In the genomic region with DNA sequence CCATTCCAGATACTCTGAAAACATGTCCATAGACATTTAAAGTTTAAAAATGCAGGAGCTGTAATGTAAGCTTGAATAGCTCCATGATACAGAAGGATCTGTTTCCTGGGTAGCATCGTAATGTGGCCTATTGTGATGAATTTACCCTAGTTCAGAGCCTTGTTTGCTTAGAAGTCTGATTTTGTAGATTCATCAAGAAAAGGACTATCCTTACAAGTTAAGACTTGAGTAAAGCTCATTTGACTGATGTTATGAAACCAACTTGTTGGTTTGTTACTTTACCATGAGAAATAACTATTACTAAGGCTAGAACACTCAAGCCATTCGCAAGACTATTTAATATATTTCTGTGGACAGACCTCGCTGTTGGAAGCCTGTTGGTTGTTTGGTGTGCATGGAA, we compare ENCODE assay signal across 24 cellular contexts. TPM values are rescaled to one million over a fixed set of nuclear protein-coding genes. Genes with fewer than 3 reads are reported as not detected.
DNase-seq lines count a peak whose midpoint lies in the region; ATAC-seq and TF ChIP-seq lines count a peak whose summit lies in the region.
"Had no signal": no experiment of that assay in that cellular context is flagged by ENCODE, and none has a peak within 500 bp of the region (broad histone marks: within the 10 kb centered on the region; RNA-seq: fewer than 3 reads in every experiment).

No MANE protein-coding gene starts in this region.

- H3K4me1 ChIP-seq in neural progenitor cell (no peaks in the 10 kb centered on the region), gastrocnemius medialis (peaks cover 9 to 18% of the 10 kb centered on the region in 2 donors)
- H3K4me1 ChIP-seq: A549, BE2C had no signal

- H3K4me1 Mint-ChIP-seq in brain: peaks cover 14% of the 10 kb centered on the region
- no peaks in the 10 kb centered on the region for H3K4me1 Mint-ChIP-seq in neural progenitor cell
- H3K4me1 Mint-ChIP-seq in HFFc6 (ENCODE audit: low read depth): peaks cover 6% of the 10 kb centered on the region; the same call in 1 of the 2 replicates
- H3K4me1 Mint-ChIP-seq: CD8-positive, alpha-beta memory T cell; H9 had no signal

- H3K27ac ChIP-seq in neural progenitor cell: peak overlapping the region; percentile 5
- H3K27ac ChIP-seq in gastrocnemius medialis: peak overlapping the region; percentile 34 to 89 (median 77)
- H3K27ac ChIP-seq: A549; BLaER1 treated with 17β-estradiol and CSF1 and Interleukin-3, amounts not matched to agents 10 nM and 100 nM; GM23248 had no signal

- H3K79me2 ChIP-seq in neural progenitor cell (ENCODE audit: low read depth): no peaks in the 10 kb centered on the region

- peak; percentile 61 for DNase-seq in epithelial cell of esophagus (ENCODE audit: low read depth)
- DNase-seq in neural progenitor cell (ENCODE audit: low spot score): no peak
- DNase-seq in gastrocnemius medialis: no peak
- DNase-seq in NCI-H748 (lab: John Stamatoyannopoulos, UW; ENCODE audit: unreplicated experiment): no peak
- DNase-seq in HFFc6: no peak
- DNase-seq in NCI-H1436 treated with DMSO at 0.1 percent for 48 hours (lab: John Stamatoyannopoulos, UW): no peak
- DNase-seq: 8988T; ACHN; AML-193; BE2C; CD4-positive, alpha-beta T cell; CD8-positive, alpha-beta memory T cell; DMS 273 treated with DMSO at 0.1 percent for 48 hours; DMS79; EL; GDM1; GM23248; H9 had no signal

- no peak overlapping the region for H3K4me3 ChIP-seq in epithelial cell of esophagus (ENCODE audit: low read length)
- H3K4me3 ChIP-seq in neural progenitor cell: no peak overlapping the region
- H3K4me3 ChIP-seq in gastrocnemius medialis: no peak overlapping the region
- H3K4me3 ChIP-seq: A549; BLaER1 treated with 17β-estradiol and CSF1 and Interleukin-3, amounts not matched to agents 10 nM and 100 nM; GM12878; GM23248 had no signal

- H3K27me3 Mint-ChIP-seq in brain (no peaks in the 10 kb centered on the region), neural progenitor cell (ENCODE audit: insufficient read depth, low read depth) (no peaks in the 10 kb centered on the region), HFFc6 (ENCODE audit: insufficient read depth) (no peaks in the 10 kb centered on the region)
- H3K27me3 Mint-ChIP-seq: CD4-positive, alpha-beta T cell; CD8-positive, alpha-beta memory T cell had no signal

- H3K9me3 Mint-ChIP-seq in brain (no peaks in the 10 kb centered on the region), neural progenitor cell (no peaks in the 10 kb centered on the region), HFFc6 (no peaks in the 10 kb centered on the region)
- H3K9me3 Mint-ChIP-seq: CD14-positive monocyte; CD4-positive, alpha-beta T cell; CD8-positive, alpha-beta memory T cell; H9 had no signal

- ATAC-seq in gastrocnemius medialis: no peak
- ATAC-seq: A549, GM12878, HCT116 had no signal

- peaks cover 19% of the 10 kb centered on the region for H3K36me3 ChIP-seq in neural progenitor cell
- H3K36me3 ChIP-seq in gastrocnemius medialis: peaks cover 0 to 64% of the 10 kb centered on the region in 2 donors

- no peak overlapping the region for H2AFZ ChIP-seq in neural progenitor cell (replicated peaks)
- H2AFZ ChIP-seq: GM23248 had no signal

- H3K9ac ChIP-seq in neural progenitor cell: no peak overlapping the region
- H3K9ac ChIP-seq: BLaER1 treated with 17β-estradiol and CSF1 and Interleukin-3, amounts not matched to agents 10 nM and 100 nM; GM23248 had no signal

- TF ChIP-seq CTCF in brain (conservative IDR thresholded peaks at IDR 0.05): no peak
- no peak for TF ChIP-seq CTCF in epithelial cell of esophagus (IDR thresholded peaks at IDR 0.05; ENCODE audit: insufficient read depth, low read depth, low read length, missing control alignments)
- TF ChIP-seq CTCF in neural progenitor cell (IDR thresholded peaks at IDR 0.05): no peak
- TF ChIP-seq CTCF in gastrocnemius medialis (IDR thresholded peaks at IDR 0.05 in 4 of 5, conservative IDR thresholded peaks at IDR 0.05 in 1 of 5): no peak
- TF ChIP-seq CTCF in HFFc6 (IDR thresholded peaks at IDR 0.05): no peak

- peaks cover 12% of the 10 kb centered on the region for H3F3A ChIP-seq in neural progenitor cell (ENCODE audit: low read depth)

- no peaks in the 10 kb centered on the region for H4K20me1 ChIP-seq in neural progenitor cell (ENCODE audit: low read depth)
- H4K20me1 ChIP-seq: BLaER1 treated with 17β-estradiol and CSF1 and Interleukin-3, amounts not matched to agents 10 nM and 100 nM had no signal

- H3K36me3 Mint-ChIP-seq in brain (peaks cover 72% of the 10 kb centered on the region), neural progenitor cell (peaks cover 34% of the 10 kb centered on the region), HFFc6 (ENCODE audit: low read depth) (peaks cover 36% of the 10 kb centered on the region)

- no peaks in the 10 kb centered on the region for H3K9me3 ChIP-seq in neural progenitor cell (ENCODE audit: low read depth)
- H3K9me3 ChIP-seq in gastrocnemius medialis: no peaks in the 10 kb centered on the region
- H3K9me3 ChIP-seq: A549; BE2C; BLaER1 treated with 17β-estradiol and CSF1 and Interleukin-3, amounts not matched to agents 10 nM and 100 nM had no signal

- in situ Hi-C loops in gastrocnemius medialis (cut with MboI; ENCODE audit: low sequenced_read_pairs in 4 of 4): no loop called here

- H3K27me3 ChIP-seq in neural progenitor cell (no peaks in the 10 kb centered on the region), gastrocnemius medialis (no peaks in the 10 kb centered on the region)
- H3K27me3 ChIP-seq: BE2C; BLaER1 treated with 17β-estradiol and CSF1 and Interleukin-3, amounts not matched to agents 10 nM and 100 nM had no signal

- intact Hi-C loops in gastrocnemius medialis (cut with DNase I; ENCODE audit: low total_unique reads): no loop called here

- no peak for TF ChIP-seq POLR2A in gastrocnemius medialis (IDR thresholded peaks at IDR 0.05)

- H3K4me3 Mint-ChIP-seq in brain: no peak overlapping the region
- H3K4me3 Mint-ChIP-seq in neural progenitor cell: no peak overlapping the region
- H3K4me3 Mint-ChIP-seq in HFFc6: no peak overlapping the region
- H3K4me3 Mint-ChIP-seq: CD14-positive monocyte; CD4-positive, alpha-beta T cell; CD8-positive, alpha-beta memory T cell; H9 had no signal

- H3K27ac Mint-ChIP-seq in brain: peak overlapping the region in 3 of 5 experiments; percentile 16 to 62 (median 53)
- no peak overlapping the region for H3K27ac Mint-ChIP-seq in neural progenitor cell
- no peak overlapping the region for H3K27ac Mint-ChIP-seq in HFFc6
- H3K27ac Mint-ChIP-seq: CD14-positive monocyte; CD4-positive, alpha-beta T cell; CD8-positive, alpha-beta memory T cell had no signal

- H3K4me2 ChIP-seq in neural progenitor cell: no peak overlapping the region
- H3K4me2 ChIP-seq: A549; BLaER1 treated with 17β-estradiol and CSF1 and Interleukin-3, amounts not matched to agents 10 nM and 100 nM had no signal

RNA-seq across cellular contexts. Expression of a gene that starts 55.6 kb away (rescaled TPM):
- 87.7 TPM for polyA plus RNA-seq in brain (ENCODE audit: insufficient read depth, low read depth, low replicate concordance)
- total RNA-seq in neural progenitor cell (ENCODE audit: low replicate concordance) (49.8 and 52.0 TPM in 2 replicates), gastrocnemius medialis (100 to 1,000 TPM; 203 to 445 (median 306) TPM)
- total RNA-seq in HFFc6 (2021; fragmentation: NEBNext Ultra II Directional; extraction: Animal tissue kit (Norgen Biotek cat#: 25700)): 10 to 100 TPM; 35.2 to 41.6 (median 39.3) TPM

Comparison
In these comparisons a context has a peak if more than half of its experiments do, and no peak if none do; other contexts are left out.
1. H3K27ac Mint-ChIP-seq: peak in brain (3 of 5); none in neural progenitor cell (single experiment) and HFFc6 (single experiment).